ENCODE assay signal across 2 cellular contexts in the genomic region with DNA sequence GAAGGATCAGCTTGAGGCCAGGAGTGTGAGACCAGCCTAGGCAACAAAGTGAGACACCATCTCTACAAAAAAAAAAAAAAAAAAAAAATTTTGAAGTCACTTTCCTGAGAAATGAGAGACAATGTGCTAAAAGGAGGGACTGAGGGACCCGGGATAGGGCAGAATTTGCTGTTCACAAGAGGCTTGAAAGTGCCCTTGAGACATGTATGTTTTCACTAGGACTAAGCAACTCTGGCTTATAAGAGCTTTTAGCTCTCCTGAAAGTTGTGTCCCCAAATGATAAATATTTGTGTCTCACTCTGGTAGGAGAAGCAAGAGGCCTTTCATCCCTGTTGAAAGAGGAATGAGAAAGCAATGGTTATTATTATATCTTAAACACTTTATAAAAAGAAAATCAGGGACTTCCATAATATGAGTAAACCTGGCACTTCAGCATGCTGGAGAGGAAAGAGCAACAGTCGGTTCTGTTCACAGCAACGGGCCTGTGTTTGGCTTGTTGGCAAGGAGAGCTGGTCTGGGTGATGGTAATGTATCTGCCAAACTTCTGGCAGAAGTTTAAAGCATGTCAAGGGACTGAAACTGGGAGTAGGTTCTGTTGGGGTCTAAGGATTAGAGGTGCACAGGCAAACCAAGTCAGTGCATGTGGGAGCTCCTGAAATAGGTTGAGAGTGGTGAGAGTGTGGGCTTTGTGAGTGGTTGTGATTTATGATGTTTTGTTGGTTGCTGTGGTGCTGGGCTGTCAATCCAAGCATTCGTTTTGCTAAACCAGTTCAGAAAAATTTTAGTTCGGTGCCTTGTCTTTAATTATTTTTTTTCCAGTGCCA.
TF ChIP-seq lines count a peak whose summit lies in the region.

No MANE protein-coding gene starts in this region.

TF ChIP-seq in K562, 482 proteins besides CTCF, POLR2A, EP300 and RAD21:
- no peak for TF ChIP-seq NFE2 (IDR thresholded peaks at IDR 0.05; ENCODE audit: low read depth)
- TF ChIP-seq, protein P1, sequence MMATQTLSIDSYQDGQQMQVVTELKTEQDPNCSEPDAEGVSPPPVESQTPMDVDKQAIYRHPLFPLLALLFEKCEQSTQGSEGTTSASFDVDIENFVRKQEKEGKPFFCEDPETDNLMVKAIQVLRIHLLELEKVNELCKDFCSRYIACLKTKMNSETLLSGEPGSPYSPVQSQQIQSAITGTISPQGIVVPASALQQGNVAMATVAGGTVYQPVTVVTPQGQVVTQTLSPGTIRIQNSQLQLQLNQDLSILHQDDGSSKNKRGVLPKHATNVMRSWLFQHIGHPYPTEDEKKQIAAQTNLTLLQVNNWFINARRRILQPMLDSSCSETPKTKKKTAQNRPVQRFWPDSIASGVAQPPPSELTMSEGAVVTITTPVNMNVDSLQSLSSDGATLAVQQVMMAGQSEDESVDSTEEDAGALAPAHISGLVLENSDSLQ (IDR thresholded peaks at IDR 0.05) = peak; percentile 42; the same call in 1 of the 2 replicates

TF ChIP-seq in SK-N-SH treated with all-trans-retinoic acid at 6 μM for 48 hours, 23 proteins besides CTCF, POLR2A, EP300 and RAD21:
- no peak for TF ChIP-seq CSDC2 (CRISPR knock-in tag; IDR thresholded peaks at IDR 0.05)
- TF ChIP-seq, protein P2, sequence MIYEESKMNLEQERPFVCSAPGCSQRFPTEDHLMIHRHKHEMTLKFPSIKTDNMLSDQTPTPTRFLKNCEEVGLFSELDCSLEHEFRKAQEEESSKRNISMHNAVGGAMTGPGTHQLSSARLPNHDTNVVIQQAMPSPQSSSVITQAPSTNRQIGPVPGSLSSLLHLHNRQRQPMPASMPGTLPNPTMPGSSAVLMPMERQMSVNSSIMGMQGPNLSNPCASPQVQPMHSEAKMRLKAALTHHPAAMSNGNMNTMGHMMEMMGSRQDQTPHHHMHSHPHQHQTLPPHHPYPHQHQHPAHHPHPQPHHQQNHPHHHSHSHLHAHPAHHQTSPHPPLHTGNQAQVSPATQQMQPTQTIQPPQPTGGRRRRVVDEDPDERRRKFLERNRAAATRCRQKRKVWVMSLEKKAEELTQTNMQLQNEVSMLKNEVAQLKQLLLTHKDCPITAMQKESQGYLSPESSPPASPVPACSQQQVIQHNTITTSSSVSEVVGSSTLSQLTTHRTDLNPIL (CRISPR knock-in tag; IDR thresholded peaks at IDR 0.05; ENCODE audit: low read depth) = no peak
- TF ChIP-seq SNAI2 (CRISPR knock-in tag; IDR thresholded peaks at IDR 0.05) = no peak
- no peak for TF ChIP-seq TCF4 (CRISPR knock-in tag; IDR thresholded peaks at IDR 0.05; ENCODE audit: borderline replicate concordance)
- TF ChIP-seq ARNTL (CRISPR knock-in tag; IDR thresholded peaks at IDR 0.05; ENCODE audit: borderline replicate concordance, low read depth) = no peak
- TF ChIP-seq ZC3H10 (CRISPR knock-in tag; IDR thresholded peaks at IDR 0.05) = no peak
- TF ChIP-seq, protein P3, sequence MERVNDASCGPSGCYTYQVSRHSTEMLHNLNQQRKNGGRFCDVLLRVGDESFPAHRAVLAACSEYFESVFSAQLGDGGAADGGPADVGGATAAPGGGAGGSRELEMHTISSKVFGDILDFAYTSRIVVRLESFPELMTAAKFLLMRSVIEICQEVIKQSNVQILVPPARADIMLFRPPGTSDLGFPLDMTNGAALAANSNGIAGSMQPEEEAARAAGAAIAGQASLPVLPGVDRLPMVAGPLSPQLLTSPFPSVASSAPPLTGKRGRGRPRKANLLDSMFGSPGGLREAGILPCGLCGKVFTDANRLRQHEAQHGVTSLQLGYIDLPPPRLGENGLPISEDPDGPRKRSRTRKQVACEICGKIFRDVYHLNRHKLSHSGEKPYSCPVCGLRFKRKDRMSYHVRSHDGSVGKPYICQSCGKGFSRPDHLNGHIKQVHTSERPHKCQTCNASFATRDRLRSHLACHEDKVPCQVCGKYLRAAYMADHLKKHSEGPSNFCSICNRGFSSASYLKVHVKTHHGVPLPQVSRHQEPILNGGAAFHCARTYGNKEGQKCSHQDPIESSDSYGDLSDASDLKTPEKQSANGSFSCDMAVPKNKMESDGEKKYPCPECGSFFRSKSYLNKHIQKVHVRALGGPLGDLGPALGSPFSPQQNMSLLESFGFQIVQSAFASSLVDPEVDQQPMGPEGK (CRISPR knock-in tag; IDR thresholded peaks at IDR 0.05; ENCODE audit: borderline replicate concordance) = no peak
- no peak for TF ChIP-seq RARB (CRISPR knock-in tag; IDR thresholded peaks at IDR 0.05)
- no peak for TF ChIP-seq ZNF8 (CRISPR knock-in tag; IDR thresholded peaks at IDR 0.05)
- TF ChIP-seq OSR1 (CRISPR knock-in tag; IDR thresholded peaks at IDR 0.05) = no peak
TF ChIP-seq in SK-N-SH treated with all-trans-retinoic acid at 6 μM for 48 hours: peak in this region for 0.
